11 cellular contexts compared by ENCODE assay signal in genomic region chr17:348692-349425, GRCh38. TPM values are rescaled to one million over a fixed set of nuclear protein-coding genes. Genes with fewer than 3 reads are reported as not detected.
DNase-seq lines count a peak whose midpoint lies in the region; ATAC-seq, FAIRE-seq and TF ChIP-seq lines count a peak whose summit lies in the region.
"Had no signal": no experiment of that assay in that cellular context is flagged by ENCODE, and none has a peak within 500 bp of the region (broad histone marks: within the 10 kb centered on the region; RNA-seq: fewer than 3 reads in every experiment).

No MANE protein-coding gene starts in this region.

- no peak overlapping the region for H3K9ac ChIP-seq in kidney (ENCODE audit: low read length in 2 of 2)
- H3K9ac ChIP-seq in skeletal muscle tissue (ENCODE audit: low read depth in 1 of 3, low read length in 3 of 3), result no peak overlapping the region

- H3K36me3 Mint-ChIP-seq in mesothelial cell of epicardium, result no peaks in the 10 kb centered on the region

- in situ Hi-C loops in G401 (cut with HindIII; ENCODE audit: low sequenced_read_pairs), result no loop called here

- 31 to 34% methylated on average over 12 of the region's 12 CpGs for WGBS in body of pancreas, 2 donors

- ATAC-seq in body of pancreas, result peak; percentile 62

- no peaks in the 10 kb centered on the region for H3K9me3 ChIP-seq in body of pancreas
- no peaks in the 10 kb centered on the region for H3K9me3 ChIP-seq in kidney (ENCODE audit: control insufficient read depth in 1 of 2, low read length in 2 of 2)
- no peaks in the 10 kb centered on the region for H3K9me3 ChIP-seq in skeletal muscle tissue (ENCODE audit: control insufficient read depth in 3 of 3, low read length in 3 of 3)
- H3K9me3 ChIP-seq in ascending aorta, result no peaks in the 10 kb centered on the region

- intact Hi-C loops in body of pancreas (cut with DNase I) (no loop called here), kidney (cut with DNase I) (no loop called here), ascending aorta (cut with DNase I) (no loop called here)

- peaks cover 8% of the 10 kb centered on the region for H3K9me3 Mint-ChIP-seq in mesothelial cell of epicardium

- H3K4me3 Mint-ChIP-seq in mesothelial cell of epicardium, result no peak overlapping the region

- H3K4me1 Mint-ChIP-seq in mesothelial cell of epicardium, result peaks cover 45% of the 10 kb centered on the region

- FAIRE-seq in HTR-8/SVneo (lab: Jason Lieb, UNC) (peak; percentile 4), kidney (lab: Jason Lieb, UNC) (no peak)

- H3K4me3 ChIP-seq in body of pancreas (no peak overlapping the region), kidney (ENCODE audit: low read length in 2 of 2) (no peak overlapping the region), skeletal muscle tissue (ENCODE audit: low read length in 3 of 3) (no peak overlapping the region), ascending aorta (no peak overlapping the region)

- DNase-seq in HTR-8/SVneo (ENCODE audit: insufficient read length, low spot score) (no peak), body of pancreas (peak; percentile 82 to 91 (median 89)), kidney (peak; percentile 81), G401 (ENCODE audit: low spot score) (no peak), GM19238 (ENCODE audit: insufficient read length, low spot score) (no peak), ascending aorta (ENCODE audit: low spot score in 2 of 2) (no peak), mesothelial cell of epicardium (ENCODE audit: low spot score in 2 of 2, unreplicated experiment in 2 of 2) (no peak)
- DNase-seq: activated CD4-positive, alpha-beta T cell treated with anti-CD3 and anti-CD28 coated beads for 1 hour; activated gamma-delta T cell treated with Interleukin-2 at 50 U/mL for 16 hours; HCEC 1CT had no signal

- H3K27me3 Mint-ChIP-seq in mesothelial cell of epicardium (ENCODE audit: low read depth), result no peaks in the 10 kb centered on the region

- TF ChIP-seq POLR2A in body of pancreas (IDR thresholded peaks at IDR 0.05), result peak in 2 of 3 donors; percentile 38 to 43

- H3K36me3 ChIP-seq in body of pancreas (replicated peaks in 1 of 2; ENCODE audit: insufficient read depth in 1 of 2, low read depth in 2 of 2), result no peaks in the 10 kb centered on the region
- H3K36me3 ChIP-seq in kidney (ENCODE audit: control insufficient read depth in 1 of 2, insufficient read depth in 2 of 2, low read length in 2 of 2), result no peaks in the 10 kb centered on the region
- H3K36me3 ChIP-seq in skeletal muscle tissue (ENCODE audit: control insufficient read depth in 3 of 3, insufficient read depth in 3 of 3, low read length in 3 of 3), result no peaks in the 10 kb centered on the region
- H3K36me3 ChIP-seq in ascending aorta, result no peaks in the 10 kb centered on the region

- peaks cover 66% of the 10 kb centered on the region for H3K4me1 ChIP-seq in body of pancreas
- peaks cover 53 to 57% of the 10 kb centered on the region in 2 donors for H3K4me1 ChIP-seq in kidney (ENCODE audit: control insufficient read depth in 1 of 2, insufficient read depth in 1 of 2, low read depth in 1 of 2, low read length in 2 of 2)
- H3K4me1 ChIP-seq in skeletal muscle tissue (ENCODE audit: control insufficient read depth in 3 of 3, insufficient read depth in 3 of 3, low read length in 3 of 3), result peaks cover 39 to 46% (median 42%) of the 10 kb centered on the region in 3 donors
- no peaks in the 10 kb centered on the region for H3K4me1 ChIP-seq in ascending aorta

- TF ChIP-seq CTCF in body of pancreas (IDR thresholded peaks at IDR 0.05) (peak in 1 of 7 experiments; percentile 14), kidney (IDR thresholded peaks at IDR 0.05; ENCODE audit: borderline replicate concordance, extremely low read depth, insufficient read depth) (no peak), ascending aorta (IDR thresholded peaks at IDR 0.05) (no peak), mesothelial cell of epicardium (IDR thresholded peaks at IDR 0.05; ENCODE audit: unreplicated experiment) (no peak)

- no peak overlapping the region for H3K27ac Mint-ChIP-seq in mesothelial cell of epicardium

- H3K27me3 ChIP-seq in body of pancreas (no peaks in the 10 kb centered on the region), skeletal muscle tissue (ENCODE audit: control insufficient read depth in 3 of 3, insufficient read depth in 3 of 3, low read length in 3 of 3) (no peaks in the 10 kb centered on the region), ascending aorta (no peaks in the 10 kb centered on the region)

- H3K27ac ChIP-seq in body of pancreas (peak overlapping the region; percentile 74 to 99 (median 94)), kidney (ENCODE audit: low read depth in 2 of 2, low read length in 2 of 2) (peak overlapping the region; percentile 78 to 96), skeletal muscle tissue (ENCODE audit: low read depth, low read length) (peak overlapping the region; percentile 8), ascending aorta (peak overlapping the region in 1 of 2 donors; percentile 52)

RNA-seq across cellular contexts. Expression of gene RPH3AL, which starts 3.7 kb away (rescaled TPM):
- total RNA-seq in body of pancreas (10 to 100 TPM; 77.1 to 89.5 TPM), kidney (55.9 TPM), skeletal muscle tissue (1.6 TPM), ascending aorta (44.2 TPM), mesothelial cell of epicardium (13.6 to 16.9 TPM (median 15.4 TPM) in 3 replicates)
- polyA plus RNA-seq in kidney (ENCODE audit: insufficient read depth, low read depth, low replicate concordance), result 18.1 TPM
- total RNA-seq in G401 (2014; rRNA removed; shearing (Covaris generic)), result 6.9 and 17.8 TPM in 2 replicates

Comparison
In these comparisons a context has a peak if more than half of its experiments do, and no peak if none do; other contexts are left out.
1. DNase-seq: peak in body of pancreas (4 of 4) and kidney (single experiment); none in HTR-8/SVneo (single experiment), G401 (single experiment), GM19238 (single experiment), ascending aorta (0 of 2) and mesothelial cell of epicardium (0 of 2).